In the genomic region with DNA sequence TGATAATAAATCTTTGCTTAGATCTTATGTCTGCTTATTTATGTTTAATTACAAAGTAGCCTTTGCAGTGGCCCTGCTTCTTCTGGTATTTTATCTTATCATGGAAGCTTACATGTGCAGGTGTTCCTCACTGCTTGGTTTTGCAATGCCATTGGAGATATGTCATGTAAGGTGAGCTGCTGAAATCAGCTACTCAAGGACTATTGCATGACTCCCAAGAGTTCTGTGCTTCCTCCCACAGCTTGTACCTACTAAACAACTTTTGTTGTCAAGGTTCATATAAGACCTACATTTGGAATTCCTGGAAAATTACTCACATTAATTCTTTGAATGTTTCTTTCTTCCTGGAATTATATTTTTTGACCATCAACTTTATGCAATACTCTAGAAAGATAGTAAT, we compare ENCODE assay signal across 20 cellular contexts.
DNase-seq lines count a peak whose midpoint lies in the region; ATAC-seq, FAIRE-seq and TF ChIP-seq lines count a peak whose summit lies in the region.
"Had no signal": no experiment of that assay in that cellular context is flagged by ENCODE, and none has a peak within 500 bp of the region (broad histone marks: within the 10 kb centered on the region; RNA-seq: fewer than 3 reads in every experiment).

No MANE protein-coding gene starts in this region.

- no peaks in the 10 kb centered on the region for H3K9me1 ChIP-seq in keratinocyte (ENCODE audit: control insufficient read depth, extremely low read depth, insufficient read depth, low read length)

- no peak overlapping the region for H2AFZ ChIP-seq in keratinocyte (ENCODE audit: control insufficient read depth, low read length)

- TF ChIP-seq CTCF in AG04450 (IDR thresholded peaks at IDR 0.05; ENCODE audit: low read depth, low read length) (no peak), keratinocyte (optimal IDR thresholded peaks at IDR 0.05 in 1 of 3, IDR thresholded peaks at IDR 0.05 in 1 of 3, conservative IDR thresholded peaks at IDR 0.05 in 1 of 3; ENCODE audit: extremely low read depth in 1 of 3, insufficient read depth in 2 of 3, low read length in 3 of 3) (no peak), ovary (IDR thresholded peaks at IDR 0.05) (no peak)

- no peaks in the 10 kb centered on the region for H3K36me3 ChIP-seq in keratinocyte (ENCODE audit: control insufficient read depth in 2 of 2, extremely low read depth in 1 of 2, insufficient read depth in 2 of 2, low read length in 2 of 2)
- H3K36me3 ChIP-seq in ovary: no peaks in the 10 kb centered on the region
- H3K36me3 ChIP-seq: ascending aorta, BLaER1, upper lobe of left lung had no signal

- TF ChIP-seq EP300 in ovary (IDR thresholded peaks at IDR 0.05): no peak

- DNase-seq in AG04450 (ENCODE audit: low read depth, low spot score): peak; percentile 2
- DNase-seq in HS-27A (ENCODE audit: low read depth): peak; percentile 49
- peak; percentile 32 for DNase-seq in astrocyte of the hippocampus (ENCODE audit: low read depth, low spot score)
- no peak for DNase-seq in keratinocyte (ENCODE audit: low read depth, low spot score)
- DNase-seq in activated naive CD4-positive, alpha-beta T cell treated with anti-CD3 and anti-CD28 coated beads, Interleukin-2, amount 50 U/mL, for 16 hours: no peak
- no peak for DNase-seq in ovary
- DNase-seq: activated B cell treated with CpG ODN at 0.5 μM for 24 hours; activated gamma-delta T cell; dorsolateral prefrontal cortex; left ventricle myocardium superior; NCI-H1930; NCI-H748 treated with DMSO at 0.1 percent for 48 hours; stimulated activated naive B cell treated with anti-CD40 and anti-IgM and Interleukin-4, amounts not matched to agents 10 μg/mL and 1 μg/mL and 100 μg/mL, for 72 hours; T-cell; upper lobe of left lung had no signal

- peak; percentile 86 for FAIRE-seq in keratinocyte (lab: Jason Lieb, UNC)
- FAIRE-seq: RCC 7860 had no signal

- H4K20me1 ChIP-seq in keratinocyte (ENCODE audit: control insufficient read depth, extremely low read depth, insufficient read depth, low read length): no peaks in the 10 kb centered on the region
- H4K20me1 ChIP-seq: BLaER1 had no signal

- no peaks in the 10 kb centered on the region for H3K79me2 ChIP-seq in keratinocyte (ENCODE audit: control insufficient read depth, insufficient read depth, low read length)

- no peak overlapping the region for H3K4me3 ChIP-seq in AG04450 (ENCODE audit: low read depth, low read length)
- no peak overlapping the region for H3K4me3 ChIP-seq in keratinocyte (ENCODE audit: control insufficient read depth in 2 of 3, extremely low read depth in 1 of 3, insufficient read depth in 2 of 3, low read depth in 1 of 3, low read length in 3 of 3)
- H3K4me3 ChIP-seq in ovary: no peak overlapping the region
- H3K4me3 ChIP-seq: ascending aorta, BLaER1, dorsolateral prefrontal cortex, upper lobe of left lung had no signal

- H3K4me1 ChIP-seq in keratinocyte (ENCODE audit: control insufficient read depth, extremely low read depth, insufficient read depth, low read length): no peaks in the 10 kb centered on the region
- H3K4me1 ChIP-seq in ovary (ENCODE audit: insufficient read depth): no peaks in the 10 kb centered on the region
- H3K4me1 ChIP-seq: ascending aorta, BLaER1, upper lobe of left lung had no signal

- CTCF ChIA-PET in AG04450 (lab: Charles Lee): no interaction called here

- H3K27ac ChIP-seq in AG04450 (ENCODE audit: low read depth, low read length) (no peak overlapping the region), keratinocyte (ENCODE audit: control insufficient read depth, insufficient read depth, low read length) (no peak overlapping the region), ovary (no peak overlapping the region)
- H3K27ac ChIP-seq: ascending aorta, BLaER1, dorsolateral prefrontal cortex, upper lobe of left lung had no signal

- no peaks in the 10 kb centered on the region for H3K27me3 ChIP-seq in AG04450 (ENCODE audit: control insufficient read depth, insufficient read depth, low read length)
- H3K27me3 ChIP-seq in keratinocyte (ENCODE audit: control insufficient read depth, extremely low read depth, insufficient read depth, low read length): no peaks in the 10 kb centered on the region
- no peaks in the 10 kb centered on the region for H3K27me3 ChIP-seq in ovary
- H3K27me3 ChIP-seq: ascending aorta, BLaER1, dorsolateral prefrontal cortex, upper lobe of left lung had no signal

- H3K9me3 ChIP-seq in AG04450 (ENCODE audit: control insufficient read depth, insufficient read depth, low read length): no peaks in the 10 kb centered on the region
- H3K9me3 ChIP-seq in keratinocyte (ENCODE audit: control insufficient read depth, low read depth, low read length): no peaks in the 10 kb centered on the region
- H3K9me3 ChIP-seq in ovary: no peaks in the 10 kb centered on the region
- H3K9me3 ChIP-seq: ascending aorta, BLaER1, upper lobe of left lung had no signal

- H3K9ac ChIP-seq in keratinocyte (ENCODE audit: control insufficient read depth, extremely low read depth, insufficient read depth, low read length): no peak overlapping the region
- H3K9ac ChIP-seq: BLaER1 had no signal

- dilution Hi-C loops in keratinocyte (cut with MboI; ENCODE audit: extremely low pct_ligation_motif_present, low sequenced_read_pairs): no loop called here

- H3K4me2 ChIP-seq in keratinocyte (ENCODE audit: control insufficient read depth, extremely low read depth, insufficient read depth, low read depth, low read length): no peak overlapping the region
- H3K4me2 ChIP-seq: BLaER1 had no signal

- no peak for TF ChIP-seq POLR2A in ovary (IDR thresholded peaks at IDR 0.05)

- no peak for ATAC-seq in GM18517 (IDR thresholded peaks at IDR 0.05; ENCODE audit: unreplicated experiment)
- no peak for ATAC-seq in HG03342 (IDR thresholded peaks at IDR 0.05; ENCODE audit: unreplicated experiment)
- ATAC-seq: left ventricle myocardium superior; stimulated activated naive B cell treated with anti-CD40 and anti-IgM and Interleukin-4, amounts not matched to agents 10 μg/mL and 1 μg/mL and 100 μg/mL, for 72 hours; T-cell had no signal

- intact Hi-C loops in ovary (cut with DNase I): no loop called here

- POLR2A ChIA-PET in AG04450 (lab: Yijun Ruan, JAX): no interaction called here

Comparison
In these comparisons a context has a peak if more than half of its experiments do, and no peak if none do; other contexts are left out.
1. DNase-seq: peak in AG04450 (single experiment), HS-27A (single experiment) and astrocyte of the hippocampus (single experiment); none in keratinocyte (single experiment), activated naive CD4-positive, alpha-beta T cell treated with anti-CD3 and anti-CD28 coated beads, Interleukin-2, amount 50 U/mL, for 16 hours (single experiment) and ovary (0 of 5).